Comparison of ENCODE assay signal across 10 cellular contexts in the genomic region with DNA sequence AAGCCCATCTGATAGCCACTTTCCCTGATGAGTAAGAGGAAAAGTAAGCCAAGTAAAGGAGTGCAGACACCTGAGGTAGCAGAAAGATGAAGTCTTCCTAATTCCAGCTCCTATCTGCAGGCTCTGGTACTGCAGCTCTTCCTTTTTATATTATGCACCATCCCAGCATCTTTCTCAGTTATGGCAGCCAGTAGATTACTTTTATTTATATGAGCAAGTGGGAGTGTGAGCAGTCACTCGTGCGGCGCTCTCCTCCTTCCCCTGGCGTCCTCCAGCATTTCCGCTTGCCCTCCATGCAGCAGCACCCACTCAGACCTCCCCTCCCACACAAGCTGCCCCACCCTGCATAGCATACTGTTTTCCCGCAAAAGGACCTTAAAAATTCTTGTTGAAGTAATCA.
DNase-seq lines count a peak whose midpoint lies in the region; ATAC-seq, FAIRE-seq and TF ChIP-seq lines count a peak whose summit lies in the region.
"Had no signal": no experiment of that assay in that cellular context is flagged by ENCODE, and none has a peak within 500 bp of the region (broad histone marks: within the 10 kb centered on the region; RNA-seq: fewer than 3 reads in every experiment).

No MANE protein-coding gene starts in this region.

- WGBS in neuronal stem cell (ENCODE audit: extremely low coverage in 2 of 2, insufficient read length in 2 of 2, insufficient replicate concordance in 1 of 2), 2 donors = no CpG with 5 or more reads among the region's 6 CpGs

- peak; percentile 56 for TF ChIP-seq CTCF in DND-41 (IDR thresholded peaks at IDR 0.05; ENCODE audit: borderline replicate concordance, extremely low read depth, low read length, poor library complexity, severe bottlenecking)
- TF ChIP-seq CTCF in KMS-11 (conservative IDR thresholded peaks at IDR 0.05; ENCODE audit: low read depth, low read length) = peak; percentile 47
- TF ChIP-seq CTCF in bronchial epithelial cell (IDR thresholded peaks at IDR 0.05; ENCODE audit: insufficient read depth, low read length, severe bottlenecking) = peak; percentile 59
- TF ChIP-seq CTCF in neural progenitor cell (IDR thresholded peaks at IDR 0.05) = peak; percentile 54

- no peak overlapping the region for H3K4ac ChIP-seq in neuronal stem cell (ENCODE audit: low read length)

- H4K8ac ChIP-seq in neuronal stem cell (ENCODE audit: low read depth, low read length) = no peak overlapping the region

- H3K79me2 ChIP-seq in DND-41 (ENCODE audit: insufficient read depth, low read length) (no peaks in the 10 kb centered on the region), KMS-11 (ENCODE audit: insufficient read depth, low read depth) (no peaks in the 10 kb centered on the region), neural progenitor cell (ENCODE audit: low read depth) (no peaks in the 10 kb centered on the region)

- H2BK15ac ChIP-seq in neuronal stem cell (ENCODE audit: low read length) = no peak overlapping the region

- DNase-seq in DND-41 (no peak), bronchial epithelial cell (ENCODE audit: low read depth) (peak; percentile 36), neural progenitor cell (ENCODE audit: low spot score) (peak; percentile 13), neuronal stem cell (ENCODE audit: low spot score) (no peak), SKM-1 (lab: John Stamatoyannopoulos, UW; ENCODE audit: unreplicated experiment) (no peak)
- DNase-seq in activated CD8-positive, alpha-beta memory T cell treated with anti-CD3 and anti-CD28 coated beads, Interleukin-2, amount 50 U/mL, for 48 hours = no peak
- DNase-seq: GOT3, NCI-H1105 had no signal

- H3K4me1 Mint-ChIP-seq in neural progenitor cell = no peaks in the 10 kb centered on the region
- H3K4me1 Mint-ChIP-seq: stimulated activated memory B cell treated with anti-CD40 and anti-IgM and Interleukin-4, amounts not matched to agents 10 μg/mL and 1 μg/mL and 100 μg/mL, for 72 hours had no signal

- no peaks in the 10 kb centered on the region for H3F3A ChIP-seq in neural progenitor cell (ENCODE audit: low read depth)

- H3K27ac ChIP-seq in DND-41 (ENCODE audit: low read length) (no peak overlapping the region), KMS-11 (no peak overlapping the region), neural progenitor cell (no peak overlapping the region), neuronal stem cell (replicated peaks; ENCODE audit: low read length) (no peak overlapping the region)

- no peak overlapping the region for H2BK12ac ChIP-seq in neuronal stem cell (ENCODE audit: low read length)

- H3K36me3 ChIP-seq in DND-41 (ENCODE audit: insufficient read depth, low read length) = no peaks in the 10 kb centered on the region
- H3K36me3 ChIP-seq in KMS-11 (ENCODE audit: insufficient read depth) = no peaks in the 10 kb centered on the region
- H3K36me3 ChIP-seq in bronchial epithelial cell (ENCODE audit: control insufficient read depth, insufficient read depth, low read length) = no peaks in the 10 kb centered on the region
- H3K36me3 ChIP-seq in neural progenitor cell = no peaks in the 10 kb centered on the region
- H3K36me3 ChIP-seq in neuronal stem cell (replicated peaks in 1 of 2; ENCODE audit: control insufficient read depth in 2 of 2, insufficient read depth in 2 of 2, low read length in 2 of 2) = no peaks in the 10 kb centered on the region

- no peak overlapping the region for H3K23ac ChIP-seq in neuronal stem cell (ENCODE audit: low read depth, low read length, poor library complexity)

- no peak overlapping the region for H4K91ac ChIP-seq in neuronal stem cell (ENCODE audit: low read depth, low read length, poor library complexity)

- H2AFZ ChIP-seq in DND-41 (ENCODE audit: low read depth, low read length) (no peak overlapping the region), KMS-11 (ENCODE audit: low read depth) (no peak overlapping the region), neural progenitor cell (replicated peaks) (no peak overlapping the region), neuronal stem cell (ENCODE audit: low read length) (no peak overlapping the region)

- H3K4me2 ChIP-seq in DND-41 (ENCODE audit: insufficient read depth, low read length) (no peak overlapping the region), KMS-11 (no peak overlapping the region), neural progenitor cell (no peak overlapping the region), neuronal stem cell (ENCODE audit: insufficient read depth, low read length, poor library complexity, severe bottlenecking) (no peak overlapping the region)

- H3K9ac ChIP-seq in DND-41 (ENCODE audit: low read depth, low read length) = no peak overlapping the region
- no peak overlapping the region for H3K9ac ChIP-seq in KMS-11
- no peak overlapping the region for H3K9ac ChIP-seq in neural progenitor cell
- H3K9ac ChIP-seq in neuronal stem cell (ENCODE audit: low read depth, low read length, poor library complexity) = no peak overlapping the region

- peaks cover 2% of the 10 kb centered on the region for H3K9me3 Mint-ChIP-seq in neural progenitor cell

- H2BK5ac ChIP-seq in neuronal stem cell (ENCODE audit: low read length) = no peak overlapping the region

- FAIRE-seq in bronchial epithelial cell (lab: Jason Lieb, UNC) = no peak

- H3K4me3 Mint-ChIP-seq in neural progenitor cell = no peak overlapping the region
- H3K4me3 Mint-ChIP-seq: stimulated activated memory B cell treated with anti-CD40 and anti-IgM and Interleukin-4, amounts not matched to agents 10 μg/mL and 1 μg/mL and 100 μg/mL, for 72 hours had no signal

- no peaks in the 10 kb centered on the region for H3K36me3 Mint-ChIP-seq in neural progenitor cell
- H3K36me3 Mint-ChIP-seq: stimulated activated memory B cell treated with anti-CD40 and anti-IgM and Interleukin-4, amounts not matched to agents 10 μg/mL and 1 μg/mL and 100 μg/mL, for 72 hours had no signal

- no peak overlapping the region for H3K27ac Mint-ChIP-seq in neural progenitor cell
- H3K27ac Mint-ChIP-seq: stimulated activated memory B cell treated with anti-CD40 and anti-IgM and Interleukin-4, amounts not matched to agents 10 μg/mL and 1 μg/mL and 100 μg/mL, for 72 hours had no signal

- H3K4me3 ChIP-seq in DND-41 (ENCODE audit: low read depth in 1 of 2, low read length in 2 of 2) (no peak overlapping the region), KMS-11 (IDR thresholded peaks at IDR 0.05; ENCODE audit: insufficient read depth, low read depth, low read length) (no peak overlapping the region), bronchial epithelial cell (ENCODE audit: low read depth, low read length) (no peak overlapping the region), neural progenitor cell (no peak overlapping the region), neuronal stem cell (ENCODE audit: low read length in 2 of 2) (no peak overlapping the region)

- no peak overlapping the region for H3K18ac ChIP-seq in neuronal stem cell (ENCODE audit: low read length)

- no peaks in the 10 kb centered on the region for H4K20me1 ChIP-seq in DND-41 (ENCODE audit: insufficient read depth, low read length)
- no peaks in the 10 kb centered on the region for H4K20me1 ChIP-seq in KMS-11 (ENCODE audit: insufficient read depth)
- no peaks in the 10 kb centered on the region for H4K20me1 ChIP-seq in neural progenitor cell (ENCODE audit: low read depth)

- no peak for ATAC-seq in DND-41 (ENCODE audit: insufficient read depth, low read depth)
- ATAC-seq: stimulated activated memory B cell treated with anti-CD40 and anti-IgM and Interleukin-4, amounts not matched to agents 10 μg/mL and 1 μg/mL and 100 μg/mL, for 72 hours had no signal

- H3K27me3 ChIP-seq in DND-41 (ENCODE audit: insufficient read depth, low read length, poor library complexity) (no peaks in the 10 kb centered on the region), KMS-11 (ENCODE audit: insufficient read depth, low read depth) (no peaks in the 10 kb centered on the region), bronchial epithelial cell (ENCODE audit: control insufficient read depth, insufficient read depth, low read length) (no peaks in the 10 kb centered on the region), neural progenitor cell (no peaks in the 10 kb centered on the region), neuronal stem cell (ENCODE audit: control insufficient read depth in 3 of 3, insufficient read depth in 3 of 3, low read depth in 1 of 3, low read length in 3 of 3) (no peaks in the 10 kb centered on the region)

- no peaks in the 10 kb centered on the region for H3K79me1 ChIP-seq in neuronal stem cell (ENCODE audit: low read depth, low read length)

- H3K9me3 ChIP-seq in DND-41 (ENCODE audit: insufficient read depth, low read length, severe bottlenecking) = no peaks in the 10 kb centered on the region
- no peaks in the 10 kb centered on the region for H3K9me3 ChIP-seq in neural progenitor cell (ENCODE audit: low read depth)
- peaks cover 0 to 4% of the 10 kb centered on the region in 2 donors for H3K9me3 ChIP-seq in neuronal stem cell (replicated peaks in 1 of 2; ENCODE audit: control insufficient read depth in 2 of 2, insufficient read depth in 1 of 2, low read depth in 1 of 2, low read length in 2 of 2)

- no peak overlapping the region for H2AK5ac ChIP-seq in neuronal stem cell (ENCODE audit: low read depth, low read length)

- no peaks in the 10 kb centered on the region for H3K27me3 Mint-ChIP-seq in neural progenitor cell (ENCODE audit: insufficient read depth, low read depth)
- H3K27me3 Mint-ChIP-seq: stimulated activated memory B cell treated with anti-CD40 and anti-IgM and Interleukin-4, amounts not matched to agents 10 μg/mL and 1 μg/mL and 100 μg/mL, for 72 hours had no signal

- H3K4me1 ChIP-seq in DND-41 (ENCODE audit: insufficient read depth, low read length) (peaks cover 29% of the 10 kb centered on the region), KMS-11 (ENCODE audit: low read depth, poor library complexity, severe bottlenecking) (peaks cover 7% of the 10 kb centered on the region), neural progenitor cell (no peaks in the 10 kb centered on the region), neuronal stem cell (ENCODE audit: control insufficient read depth in 2 of 2, insufficient read depth in 1 of 2, low read depth in 1 of 2, low read length in 2 of 2) (no peaks in the 10 kb centered on the region)

- H3K14ac ChIP-seq in neuronal stem cell (ENCODE audit: low read length) = no peak overlapping the region

- no peak overlapping the region for H2BK120ac ChIP-seq in neuronal stem cell (ENCODE audit: low read depth, low read length)

Comparison
In these comparisons a context has a peak if more than half of its experiments do, and no peak if none do; other contexts are left out.
1. DNase-seq: peak in bronchial epithelial cell (single experiment) and neural progenitor cell (single experiment); none in DND-41 (single experiment), neuronal stem cell (single experiment), activated CD8-positive, alpha-beta memory T cell treated with anti-CD3 and anti-CD28 coated beads, Interleukin-2, amount 50 U/mL, for 48 hours (single experiment) and SKM-1 (single experiment).
2. Peak in every context shown above with its lines, with median percentiles within 50 percentile points of each other: CTCF ChIP-seq.